In the genomic region with DNA sequence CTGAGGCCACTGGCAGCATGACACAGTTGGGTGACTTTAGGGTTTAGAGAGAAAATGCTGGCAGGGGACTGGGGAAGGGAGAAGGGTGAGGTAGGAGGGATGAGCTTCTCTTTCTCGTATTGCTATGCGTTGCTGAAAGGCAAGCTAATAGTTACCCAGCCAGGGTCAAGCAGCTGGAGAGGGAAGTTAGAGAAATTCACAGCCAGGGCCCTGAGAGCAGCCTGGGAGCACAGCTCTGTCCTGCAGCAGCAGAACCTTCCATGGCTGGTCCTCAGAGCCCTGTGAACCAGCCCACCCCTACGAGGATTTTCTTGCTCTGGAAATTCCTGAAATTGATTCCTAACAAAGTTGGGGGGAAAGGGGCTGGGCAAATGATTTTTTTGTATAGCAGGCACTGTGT, we compare ENCODE assay signal across 1 cellular context.
TF ChIP-seq lines count a peak whose summit lies in the region.

No MANE protein-coding gene starts in this region.

TF ChIP-seq in IMR-90, 13 proteins besides CTCF, POLR2A, EP300 and RAD21:
- TF ChIP-seq FOS (IDR thresholded peaks at IDR 0.05; ENCODE audit: low read depth, low read length) (no peak), MAZ (IDR thresholded peaks at IDR 0.05; ENCODE audit: borderline replicate concordance, low read depth, low read length) (no peak), BHLHE40 (IDR thresholded peaks at IDR 0.05; ENCODE audit: low read depth, low read length) (no peak), MAFK (IDR thresholded peaks at IDR 0.05; ENCODE audit: low read depth, low read length) (no peak), CEBPB (IDR thresholded peaks at IDR 0.05; ENCODE audit: low read depth, low read length) (no peak), CHD1 (IDR thresholded peaks at IDR 0.05; ENCODE audit: low read depth, low read length) (no peak), RFX5 (IDR thresholded peaks at IDR 0.05; ENCODE audit: low read depth, low read length) (no peak)
